8 cellular contexts compared by ENCODE assay signal in genomic region chr2:84881581-84882414, GRCh38. TPM values are rescaled to one million over a fixed set of nuclear protein-coding genes. Genes with fewer than 3 reads are reported as not detected.
DNase-seq lines count a peak whose midpoint lies in the region; ATAC-seq and TF ChIP-seq lines count a peak whose summit lies in the region.

No MANE protein-coding gene starts in this region.

- H3K9me3 Mint-ChIP-seq in CD4-positive, alpha-beta T cell: no peaks in the 10 kb centered on the region

- POLR2A ChIA-PET in CD4-positive, alpha-beta T cell (lab: Charles Lee): interaction anchor here (0.6 to 8.2 kb wide), 31 partner anchors 7 to 445 kb away, joined by 3 to 215 read pairs (median 7); partner anchors contain the start of genes KCMF1, SUCLG1 and TMSB10

- peaks cover 40% of the 10 kb centered on the region for H3K36me3 Mint-ChIP-seq in CD4-positive, alpha-beta T cell (ENCODE audit: low read depth)

- H3K9me3 ChIP-seq in CD4-positive, alpha-beta T cell (ENCODE audit: control insufficient read depth, low read length): no peaks in the 10 kb centered on the region
- H3K9me3 ChIP-seq in mucosa of descending colon: no peaks in the 10 kb centered on the region

- peak; percentile 79 to 89 (median 86) for DNase-seq in CD4-positive, alpha-beta T cell
- DNase-seq in NOMO-1 treated with DMSO at 0.1 percent for 48 hours (lab: John Stamatoyannopoulos, UW; ENCODE audit: unreplicated experiment) (peak; percentile 75), epithelial cell of esophagus (ENCODE audit: low read depth) (peak; percentile 83), mucosa of descending colon (peak; percentile 88 to 95 (median 91))
- DNase-seq in activated CD8-positive, alpha-beta memory T cell treated with anti-CD3 and anti-CD28 coated beads, Interleukin-2, amount 50 U/mL, for 4 hours: peak; percentile 86
- peak; percentile 61 to 80 for DNase-seq in stimulated activated CD8-positive, alpha-beta memory T cell treated with anti-CD3 and anti-CD28 coated beads, Interleukin-4, amount 100 ng/mL, for 1 hour (ENCODE audit: low read depth in 2 of 2, low spot score in 1 of 2)

- peak; percentile 66 for ATAC-seq in CD4-positive, alpha-beta T cell (ENCODE audit: poor library complexity)
- ATAC-seq in GM19372 (IDR thresholded peaks at IDR 0.05; ENCODE audit: low read depth, unreplicated experiment) (peak; percentile 61), HG03521 (IDR thresholded peaks at IDR 0.05; ENCODE audit: unreplicated experiment) (peak; percentile 63), mucosa of descending colon (peak; percentile 67)

- peak overlapping the region; percentile 92 for H3K27ac Mint-ChIP-seq in CD4-positive, alpha-beta T cell

- H3K27me3 ChIP-seq in CD4-positive, alpha-beta T cell (ENCODE audit: control insufficient read depth, insufficient read depth, low read length): no peaks in the 10 kb centered on the region

- peak; percentile 79 for TF ChIP-seq CTCF in CD4-positive, alpha-beta T cell (IDR thresholded peaks at IDR 0.05)
- TF ChIP-seq CTCF in epithelial cell of esophagus (IDR thresholded peaks at IDR 0.05; ENCODE audit: insufficient read depth, low read depth, low read length, missing control alignments) (peak; percentile 79), mucosa of descending colon (IDR thresholded peaks at IDR 0.05) (peak; percentile 59)

- H3K4me1 ChIP-seq in mucosa of descending colon (ENCODE audit: low read depth): peaks cover 5% of the 10 kb centered on the region

- H3K4me1 Mint-ChIP-seq in CD4-positive, alpha-beta T cell (ENCODE audit: low read depth): peaks cover 55% of the 10 kb centered on the region

- H3K27me3 Mint-ChIP-seq in CD4-positive, alpha-beta T cell: no peaks in the 10 kb centered on the region

- H3K36me3 ChIP-seq in mucosa of descending colon (ENCODE audit: low read depth): no peaks in the 10 kb centered on the region

- peak overlapping the region; percentile 79 for H3K27ac ChIP-seq in CD4-positive, alpha-beta T cell (ENCODE audit: low read depth, low read length)

- CTCF ChIA-PET in CD4-positive, alpha-beta T cell (lab: Charles Lee): interaction anchor here (0.6 to 5.8 kb wide), 32 partner anchors 9 to 393 kb away, joined by 3 to 56 read pairs (median 4); partner anchors contain the start of gene TMSB10

- peak overlapping the region; percentile 55 for H3K4me3 ChIP-seq in epithelial cell of esophagus (ENCODE audit: low read length)
- no peak overlapping the region for H3K4me3 ChIP-seq in mucosa of descending colon

- intact Hi-C loops in CD4-positive, alpha-beta T cell (cut with DNase I, micrococcal nuclease): loop anchor here (1.0 kb wide), 4 partner anchors 24 to 386 kb away; partner anchors contain the start of gene TMSB10 (in 1 of the 2)
- intact Hi-C loops in mucosa of descending colon (cut with DNase I, micrococcal nuclease): loop anchor here (5.0 to 10.0 kb wide), 2 partner anchors 384 to 387 kb away; no protein-coding TSS in a partner anchor

- peak overlapping the region; percentile 98 for H3K4me3 Mint-ChIP-seq in CD4-positive, alpha-beta T cell

RNA-seq across cellular contexts. Expression of gene TRABD2A, which starts 0.9 kb away (rescaled TPM):
- total RNA-seq in CD4-positive, alpha-beta T cell: 100 to 1,000 TPM; 166 to 170 TPM
- 100 to 1,000 TPM in 1 of 3 donors, 10 to 100 TPM in 2; 40.2 to 132 (median 63.2) TPM for total RNA-seq in mucosa of descending colon

RNA-seq across cellular contexts. Expression of gene TMSB10, which starts 23.7 kb away (rescaled TPM):
- 1,000 to 10,000 TPM; 1,969 to 2,001 TPM for total RNA-seq in CD4-positive, alpha-beta T cell
- total RNA-seq in mucosa of descending colon: 1,000 to 10,000 TPM in 2 of 3 donors, 100 to 1,000 TPM in 1; 798 to 2,724 (median 1,605) TPM
